14 cellular contexts compared by ENCODE assay signal in genomic region chr7:143304938-143305337, GRCh38. TPM values are rescaled to one million over a fixed set of nuclear protein-coding genes. Genes with fewer than 3 reads are reported as not detected.
A peak's percentile ranks its signal among the peaks of the same experiment; 100 is the strongest.
DNase-seq lines count a peak whose midpoint lies in the region; ATAC-seq and TF ChIP-seq lines count a peak whose summit lies in the region.
"Had no signal": no experiment of that assay in that cellular context is flagged by ENCODE, and none has a peak within 500 bp of the region (broad histone marks: within the 10 kb centered on the region; RNA-seq: fewer than 3 reads in every experiment).

No MANE protein-coding gene starts in this region.

- no peaks in the 10 kb centered on the region for H3K27me3 ChIP-seq in CD4-positive, alpha-beta T cell (ENCODE audit: control insufficient read depth, insufficient read depth, low read length)
- H3K27me3 ChIP-seq: heart right ventricle had no signal

- H3K9me3 Mint-ChIP-seq in CD14-positive monocyte: peaks cover 0 to 3% (median 0%) of the 10 kb centered on the region in 7 donors
- no peaks in the 10 kb centered on the region for H3K9me3 Mint-ChIP-seq in CD4-positive, alpha-beta T cell
- H3K9me3 Mint-ChIP-seq in activated naive CD8-positive, alpha-beta T cell treated with anti-CD3 and anti-CD28 coated beads, Interleukin-2, amount 10 ng/mL, durations not matched to agents 7 days and 5 days: peaks cover 2% of the 10 kb centered on the region
- H3K9me3 Mint-ChIP-seq: CD8-positive, alpha-beta T cell had no signal

- CTCF ChIA-PET in CD4-positive, alpha-beta T cell (lab: Charles Lee): interaction anchor here (0.6 to 2.4 kb wide), 5 partner anchors 13 to 90 kb away, joined by 3 to 27 read pairs (median 4); partner anchors contain the start of gene GSTK1

- peaks cover 70 to 80% of the 10 kb centered on the region in 2 donors for H3K36me3 Mint-ChIP-seq in CD14-positive monocyte
- H3K36me3 Mint-ChIP-seq in CD4-positive, alpha-beta T cell (ENCODE audit: low read depth): peaks cover 82% of the 10 kb centered on the region
- peaks cover 80% of the 10 kb centered on the region for H3K36me3 Mint-ChIP-seq in activated naive CD8-positive, alpha-beta T cell treated with anti-CD3 and anti-CD28 coated beads, Interleukin-2, amount 10 ng/mL, durations not matched to agents 7 days and 5 days

- no peak for ATAC-seq in CD4-positive, alpha-beta T cell (ENCODE audit: poor library complexity)
- no peak for ATAC-seq in activated naive CD8-positive, alpha-beta T cell treated with anti-CD3 and anti-CD28 coated beads, Interleukin-2, amount 10 ng/mL, durations not matched to agents 7 days and 5 days (ENCODE audit: low read depth)
- no peak for ATAC-seq in GM18861 (IDR thresholded peaks at IDR 0.05; ENCODE audit: unreplicated experiment)

- POLR2A ChIA-PET in CD4-positive, alpha-beta T cell (lab: Charles Lee): interaction anchor here (0.5 to 2.0 kb wide), 5 partner anchors 17 to 496 kb away, joined by 4 to 5 read pairs (median 4); partner anchors contain the start of gene CASP2
- POLR2A ChIA-PET in activated naive CD8-positive, alpha-beta T cell treated with anti-CD3 and anti-CD28 coated beads, Interleukin-2, amount 10 ng/mL, durations not matched to agents 7 days and 5 days (lab: Charles Lee): interaction anchor here (0.5 to 0.7 kb wide), 2 partner anchors 56 to 112 kb away, joined by 3 read pairs; no protein-coding TSS in a partner anchor

- intact Hi-C loops in CD14-positive monocyte (cut with micrococcal nuclease): loop anchor here (5.0 kb wide), 2 partner anchors 58 to 298 kb away; no protein-coding TSS in a partner anchor
- intact Hi-C loops in CD4-positive, alpha-beta T cell (cut with DNase I, micrococcal nuclease): loop anchor here (1.0 to 10.0 kb wide), 5 partner anchors 65 to 300 kb away; partner anchors contain the start of gene EPHA1 (in 1 of the 2)

- no peak overlapping the region for H3K27ac ChIP-seq in CD4-positive, alpha-beta T cell (ENCODE audit: low read depth, low read length)
- H3K27ac ChIP-seq: epithelial cell of prostate, heart right ventricle, prostate gland had no signal

- no peak for DNase-seq in CD14-positive monocyte (ENCODE audit: low spot score)
- DNase-seq in CD4-positive, alpha-beta T cell: no peak
- DNase-seq in activated naive CD8-positive, alpha-beta T cell treated with anti-CD3 and anti-CD28 coated beads, Interleukin-2, amount 10 ng/mL, durations not matched to agents 7 days and 5 days: no peak
- DNase-seq in NCI-H1092 (lab: John Stamatoyannopoulos, UW): no peak
- DNase-seq: DMS 273 treated with DMSO at 0.1 percent for 48 hours, NCI-H146 had no signal

- peak overlapping the region in 4 of 7 donors; percentile 17 to 74 (median 45) for H3K27ac Mint-ChIP-seq in CD14-positive monocyte
- peak overlapping the region; percentile 5 for H3K27ac Mint-ChIP-seq in CD4-positive, alpha-beta T cell
- H3K27ac Mint-ChIP-seq in activated naive CD8-positive, alpha-beta T cell treated with anti-CD3 and anti-CD28 coated beads, Interleukin-2, amount 10 ng/mL, durations not matched to agents 7 days and 5 days: peak overlapping the region; percentile 14

- H3K27me3 Mint-ChIP-seq in CD14-positive monocyte (ENCODE audit: low read depth in 3 of 3): peaks cover 0 to 3% (median 0%) of the 10 kb centered on the region in 3 donors
- H3K27me3 Mint-ChIP-seq in CD4-positive, alpha-beta T cell: no peaks in the 10 kb centered on the region
- no peaks in the 10 kb centered on the region for H3K27me3 Mint-ChIP-seq in activated naive CD8-positive, alpha-beta T cell treated with anti-CD3 and anti-CD28 coated beads, Interleukin-2, amount 10 ng/mL, durations not matched to agents 7 days and 5 days
- H3K27me3 Mint-ChIP-seq: activated CD8-positive, alpha-beta memory T cell treated with anti-CD3 and anti-CD28 coated beads, Interleukin-2, amount 10 ng/mL, durations not matched to agents 7 days and 5 days had no signal

- no peak for TF ChIP-seq CTCF in CD14-positive monocyte (IDR thresholded peaks at IDR 0.05)
- TF ChIP-seq CTCF in CD4-positive, alpha-beta T cell (IDR thresholded peaks at IDR 0.05): no peak

- no peak overlapping the region for H3K4me3 Mint-ChIP-seq in CD14-positive monocyte
- no peak overlapping the region for H3K4me3 Mint-ChIP-seq in CD4-positive, alpha-beta T cell
- H3K4me3 Mint-ChIP-seq in activated naive CD8-positive, alpha-beta T cell treated with anti-CD3 and anti-CD28 coated beads, Interleukin-2, amount 10 ng/mL, durations not matched to agents 7 days and 5 days: peak overlapping the region; percentile 24
- H3K4me3 Mint-ChIP-seq: activated CD8-positive, alpha-beta memory T cell treated with anti-CD3 and anti-CD28 coated beads, Interleukin-2, amount 10 ng/mL, durations not matched to agents 7 days and 5 days; CD8-positive, alpha-beta T cell had no signal

- H3K4me1 Mint-ChIP-seq in CD14-positive monocyte: peaks cover 48% of the 10 kb centered on the region
- H3K4me1 Mint-ChIP-seq in CD4-positive, alpha-beta T cell (ENCODE audit: low read depth): peaks cover 25% of the 10 kb centered on the region
- H3K4me1 Mint-ChIP-seq in activated naive CD8-positive, alpha-beta T cell treated with anti-CD3 and anti-CD28 coated beads, Interleukin-2, amount 10 ng/mL, durations not matched to agents 7 days and 5 days: peaks cover 35% of the 10 kb centered on the region

- no peaks in the 10 kb centered on the region for H3K9me3 ChIP-seq in CD4-positive, alpha-beta T cell (ENCODE audit: control insufficient read depth, low read length)
- H3K9me3 ChIP-seq: heart right ventricle, prostate gland had no signal

RNA-seq across cellular contexts. Expression of gene CLCN1, which starts 11.0 kb away (rescaled TPM):
- under 1 TPM; 0.11 to 0.76 TPM for polyA plus RNA-seq in CD14-positive monocyte
- not detected for total RNA-seq in CD4-positive, alpha-beta T cell
- total RNA-seq in activated naive CD8-positive, alpha-beta T cell treated with anti-CD3 and anti-CD28 coated beads, Interleukin-2, amount 10 ng/mL, durations not matched to agents 7 days and 5 days: under 1 TPM in 1 of 2 experiments, not detected in 1; 0.08 TPM
- total RNA-seq: CD8-positive, alpha-beta T cell; cerebellum; heart right ventricle had no signal

RNA-seq across cellular contexts. Expression of gene CASP2, which starts 16.8 kb away (rescaled TPM):
- polyA plus RNA-seq in CD14-positive monocyte: 10 to 100 TPM in 1 of 2 donors, 1 to 10 TPM in 1; 7.9 to 12.2 TPM
- total RNA-seq in CD4-positive, alpha-beta T cell: 10 to 100 TPM; 19.1 to 21.9 TPM
- total RNA-seq in activated naive CD8-positive, alpha-beta T cell treated with anti-CD3 and anti-CD28 coated beads, Interleukin-2, amount 10 ng/mL, durations not matched to agents 7 days and 5 days: 10 to 100 TPM; 96.5 to 98.8 TPM

RNA-seq across cellular contexts. Expression of gene TMEM139, which starts 20.2 kb away (rescaled TPM):
- not detected for polyA plus RNA-seq in CD14-positive monocyte
- under 1 TPM; 0.20 to 0.27 TPM for total RNA-seq in CD4-positive, alpha-beta T cell
- 1 to 10 TPM; 1.1 TPM for total RNA-seq in activated naive CD8-positive, alpha-beta T cell treated with anti-CD3 and anti-CD28 coated beads, Interleukin-2, amount 10 ng/mL, durations not matched to agents 7 days and 5 days
- total RNA-seq: fibroblast of villous mesenchyme had no signal

RNA-seq across cellular contexts. Expression of gene GSTK1, which starts 41.7 kb away (rescaled TPM):
- polyA plus RNA-seq in CD14-positive monocyte: 100 to 1,000 TPM; 413 to 427 TPM
- total RNA-seq in CD4-positive, alpha-beta T cell: 100 to 1,000 TPM; 245 to 259 TPM
- total RNA-seq in activated naive CD8-positive, alpha-beta T cell treated with anti-CD3 and anti-CD28 coated beads, Interleukin-2, amount 10 ng/mL, durations not matched to agents 7 days and 5 days: 100 to 1,000 TPM; 355 to 368 TPM

RNA-seq across cellular contexts. Expression of gene FAM131B, which starts 57.6 kb away (rescaled TPM):
- under 1 TPM in 1 of 2 donors, not detected in 1; 0.72 TPM for polyA plus RNA-seq in CD14-positive monocyte
- under 1 TPM in 1 of 2 experiments, not detected in 1; 0.14 TPM for total RNA-seq in CD4-positive, alpha-beta T cell
- total RNA-seq in activated naive CD8-positive, alpha-beta T cell treated with anti-CD3 and anti-CD28 coated beads, Interleukin-2, amount 10 ng/mL, durations not matched to agents 7 days and 5 days: 1 to 10 TPM; 2.3 to 2.9 TPM

Comparison
In these comparisons a context has a peak if more than half of its experiments do, and no peak if none do; other contexts are left out.
1. RNA of gene CASP2, which starts 16.8 kb away (total RNA-seq): 96.5 to 98.8 TPM in activated naive CD8-positive, alpha-beta T cell treated with anti-CD3 and anti-CD28 coated beads, Interleukin-2, amount 10 ng/mL, durations not matched to agents 7 days and 5 days; 19.1 to 21.9 TPM in CD4-positive, alpha-beta T cell; every median in the first group is over 4 times any median in the second.
2. Peak in every context shown above with its lines, with median percentiles within 50 percentile points of each other: H3K27ac Mint-ChIP-seq.